ENCODE assay signal across 8 cellular contexts in genomic region chr2:162318280-162319222, GRCh38. TPM values are rescaled to one million over a fixed set of nuclear protein-coding genes. Genes with fewer than 3 reads are reported as not detected.
DNase-seq lines count a peak whose midpoint lies in the region; ATAC-seq and TF ChIP-seq lines count a peak whose summit lies in the region.

TSS of gene IFIH1 (minus strand) at chr2:162318684. CDS start at chr2:162318307, 377 bp downstream.

- no peaks in the 10 kb centered on the region for H3K36me3 ChIP-seq in mammary epithelial cell (ENCODE audit: insufficient read depth, low read length)
- H3K36me3 ChIP-seq in smooth muscle cell (ENCODE audit: low read depth): no peaks in the 10 kb centered on the region

- H3K27ac ChIP-seq in mammary epithelial cell (ENCODE audit: insufficient read depth, low read depth, low read length) (peak within 1 kb of the TSS; percentile 89), smooth muscle cell (ENCODE audit: low read depth) (no peak within 1 kb of the TSS)

- H3K4me3 ChIP-seq in WI38 (ENCODE audit: low read depth, low read length): peak within 1 kb of the TSS; percentile 73
- peak within 1 kb of the TSS; percentile 49 to 87 (median 71) for H3K4me3 ChIP-seq in mammary epithelial cell (replicated peaks in 1 of 3; ENCODE audit: insufficient read depth in 1 of 3, low read depth in 2 of 3, low read length in 3 of 3)
- H3K4me3 ChIP-seq in smooth muscle cell: peak within 1 kb of the TSS; percentile 65

- ATAC-seq in HG02943 (IDR thresholded peaks at IDR 0.05; ENCODE audit: low read depth, unreplicated experiment): peak; percentile 81

- H2AFZ ChIP-seq in mammary epithelial cell (ENCODE audit: low read depth, low read length) (peak within 1 kb of the TSS; percentile 94), smooth muscle cell (ENCODE audit: low read depth) (peak within 1 kb of the TSS; percentile 93)

- intact Hi-C loops in mammary epithelial cell (cut with micrococcal nuclease): loop anchor here (5.0 kb wide), 1 partner anchor 609 kb away; no protein-coding TSS in a partner anchor

- dilution Hi-C loops in mammary epithelial cell (cut with HindIII; ENCODE audit: low sequenced_read_pairs): loop anchor here (5.0 kb wide), 1 partner anchor 76 kb away; the partner anchor contains the start of gene FAP

- WGBS in mammary epithelial cell (ENCODE audit: low coverage, missing lambda C conversion rate): under 1% methylated on average over 18 of the region's 47 CpGs
- WGBS in smooth muscle cell (ENCODE audit: low lambda C conversion rate): 8% methylated on average over 47 of the region's 47 CpGs

- DNase-seq in NK-92 treated with Interleukin-12 subunit alpha and Interleukin-12 subunit beta, amount 100 ng/mL, for 24 hours (lab: John Stamatoyannopoulos, UW): peak; percentile 67
- no peak for DNase-seq in NK-92 (lab: John Stamatoyannopoulos, UW; ENCODE audit: unreplicated experiment)
- peak; percentile 65 for DNase-seq in NCI-H2107 (lab: John Stamatoyannopoulos, UW)
- peak; percentile 92 for DNase-seq in mammary epithelial cell
- peak; percentile 59 for DNase-seq in iPS-NIHi7 (ENCODE audit: extremely low spot score)
- DNase-seq in smooth muscle cell (lab: John Stamatoyannopoulos, UW; ENCODE audit: unreplicated experiment): no peak

- BruUV-seq in mammary epithelial cell (replicated peaks; lab: Mats Ljungman, UMichigan): TSS peak; percentile 61

- in situ Hi-C loops in mammary epithelial cell (cut with MboI; ENCODE audit: low sequenced_read_pairs in 2 of 2): no loop called here

- H3K9ac ChIP-seq in mammary epithelial cell (ENCODE audit: insufficient read depth, low read length) (peak within 1 kb of the TSS; percentile 95), smooth muscle cell (ENCODE audit: low read depth) (peak within 1 kb of the TSS; percentile 47)

- no peaks in the 10 kb centered on the region for H3K9me3 ChIP-seq in mammary epithelial cell (replicated peaks; ENCODE audit: insufficient read depth, low read length)
- no peaks in the 10 kb centered on the region for H3K9me3 ChIP-seq in smooth muscle cell (replicated peaks; ENCODE audit: low read depth)

- CTCF ChIA-PET in mammary epithelial cell (lab: Charles Lee; ENCODE audit: low non-redundant PET): interaction anchor here (0.5 to 0.8 kb wide), 2 partner anchors 20 to 972 kb away, joined by 3 to 5 read pairs; no protein-coding TSS in a partner anchor

- H4K20me1 ChIP-seq in mammary epithelial cell (ENCODE audit: insufficient read depth, low read length): no peaks in the 10 kb centered on the region
- H4K20me1 ChIP-seq in smooth muscle cell (ENCODE audit: low read depth): no peaks in the 10 kb centered on the region

- H3K4me2 ChIP-seq in mammary epithelial cell (ENCODE audit: insufficient read depth, low read depth, low read length) (peak within 1 kb of the TSS; percentile 82), smooth muscle cell (peak within 1 kb of the TSS; percentile 86)

- H3K79me2 ChIP-seq in mammary epithelial cell (ENCODE audit: insufficient read depth, low read length) (peaks cover 17% of the 10 kb centered on the region), smooth muscle cell (ENCODE audit: low read depth) (no peaks in the 10 kb centered on the region)

- H3K27me3 ChIP-seq in mammary epithelial cell (ENCODE audit: insufficient read depth, low read length) (no peaks in the 10 kb centered on the region), smooth muscle cell (ENCODE audit: low read depth) (peaks cover 31% of the 10 kb centered on the region)

- H3K4me1 ChIP-seq in mammary epithelial cell (ENCODE audit: insufficient read depth, low read length): peaks cover 6% of the 10 kb centered on the region
- H3K4me1 ChIP-seq in smooth muscle cell (ENCODE audit: low read depth): no peaks in the 10 kb centered on the region

- TF ChIP-seq CTCF in WI38 (IDR thresholded peaks at IDR 0.05; ENCODE audit: low read depth, low read length) (peak; percentile 34), mammary epithelial cell (conservative IDR thresholded peaks at IDR 0.05 in 1 of 2, IDR thresholded peaks at IDR 0.05 in 1 of 2; ENCODE audit: extremely low read depth in 1 of 2, insufficient read depth in 1 of 2, low read depth in 1 of 2, low read length in 2 of 2) (peak in 1 of 2 donors; percentile 51), smooth muscle cell (IDR thresholded peaks at IDR 0.05; ENCODE audit: borderline replicate concordance, insufficient read depth, poor library complexity, severe bottlenecking) (peak; percentile 16)

- H3F3A ChIP-seq in smooth muscle cell (ENCODE audit: low read depth): no peaks in the 10 kb centered on the region

RNA-seq across cellular contexts. Expression of gene IFIH1, which starts in this region (rescaled TPM):
- total RNA-seq in mammary epithelial cell: 1 to 10 TPM; 6.3 to 6.7 TPM
- polyA plus RNA-seq in mammary epithelial cell: 1.8 TPM
- polyA minus RNA-seq in mammary epithelial cell: 4.8 TPM
- 0.72 and 2.3 TPM in 2 replicates for total RNA-seq in smooth muscle cell
- 0.24 and 1.0 TPM in 2 replicates for polyA plus RNA-seq in smooth muscle cell

Comparison
In these comparisons a context has a peak if more than half of its experiments do, and no peak if none do; other contexts are left out.
1. DNase-seq: peak in NK-92 treated with Interleukin-12 subunit alpha and Interleukin-12 subunit beta, amount 100 ng/mL, for 24 hours (single experiment), NCI-H2107 (single experiment), mammary epithelial cell (single experiment) and iPS-NIHi7 (single experiment); none in NK-92 (single experiment) and smooth muscle cell (single experiment).
2. Peak in every context shown above with its lines, with median percentiles within 50 percentile points of each other: H3K4me3 ChIP-seq.